ENCODE assay signal across 8 cellular contexts in the genomic region with DNA sequence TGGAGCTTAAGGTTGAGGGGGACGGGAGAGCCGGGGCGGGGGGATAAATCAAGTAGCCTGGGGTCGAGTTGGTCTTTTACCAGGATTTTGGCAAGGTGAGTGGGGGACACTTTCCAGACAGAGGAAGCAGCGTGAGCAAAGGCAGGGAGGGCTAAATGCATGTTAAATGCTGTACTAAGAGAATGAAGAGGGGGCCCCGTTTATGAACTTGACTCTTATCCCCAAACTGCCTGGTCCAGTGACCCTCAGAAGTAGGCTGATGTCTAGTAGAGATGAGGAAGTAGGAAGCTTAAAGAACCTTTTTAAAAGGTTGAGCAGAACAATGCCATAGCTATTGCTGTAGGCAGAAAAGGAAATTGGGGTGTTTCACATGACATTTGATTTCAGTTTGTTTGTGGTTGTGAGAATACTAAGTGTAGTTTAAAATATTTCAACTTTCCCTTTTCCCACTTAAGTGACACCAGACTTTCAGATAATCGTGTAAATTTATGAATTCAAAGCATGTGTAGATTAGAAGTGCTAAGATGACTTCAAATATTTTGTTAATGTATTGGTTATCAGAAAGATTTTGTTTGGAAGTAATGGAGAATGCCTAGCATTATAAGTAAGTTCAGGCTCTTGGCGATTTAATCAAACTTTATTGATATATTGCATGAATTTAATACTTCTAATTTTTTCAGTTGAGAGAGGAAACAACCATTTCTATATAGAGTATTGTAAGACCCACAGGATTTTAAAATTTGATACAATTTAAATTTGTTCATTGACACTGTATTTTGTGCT. TPM values are rescaled to one million over a fixed set of nuclear protein-coding genes. Genes with fewer than 3 reads are reported as not detected.
DNase-seq lines count a peak whose midpoint lies in the region; ATAC-seq and TF ChIP-seq lines count a peak whose summit lies in the region.

No MANE protein-coding gene starts in this region.

- H3K27me3 Mint-ChIP-seq in natural killer cell treated with Interleukin-12 subunit alpha and Interleukin-12 subunit beta and Interleukin-15 and Interleukin-18, amount 100 ng/mL, for 72 hours: no peaks in the 10 kb centered on the region

- no peaks in the 10 kb centered on the region for H3K9me3 Mint-ChIP-seq in natural killer cell treated with Interleukin-12 subunit alpha and Interleukin-12 subunit beta and Interleukin-15 and Interleukin-18, amount 100 ng/mL, for 72 hours

- H3K36me3 Mint-ChIP-seq in natural killer cell treated with Interleukin-12 subunit alpha and Interleukin-12 subunit beta and Interleukin-15 and Interleukin-18, amount 100 ng/mL, for 72 hours: peaks cover 16% of the 10 kb centered on the region

- H3K27ac Mint-ChIP-seq in natural killer cell treated with Interleukin-12 subunit alpha and Interleukin-12 subunit beta and Interleukin-15 and Interleukin-18, amount 100 ng/mL, for 72 hours: peak overlapping the region; percentile 86 to 97

- DNase-seq in stimulated activated CD4-positive, alpha-beta T cell treated with anti-CD3 and anti-CD28 coated beads, Interleukin-15, amount 100 ng/mL, for 24 hours: peak; percentile 19
- DNase-seq in stimulated activated CD4-positive, alpha-beta T cell treated with anti-CD3 and anti-CD28 coated beads, Interleukin-2, amount 100 ng/mL, for 24 hours: no peak
- DNase-seq in effector CD4-positive, alpha-beta T cell: peak; percentile 7
- DNase-seq in natural killer cell treated with Interleukin-12 subunit alpha and Interleukin-12 subunit beta and Interleukin-15 and Interleukin-18, amount 100 ng/mL, for 72 hours (ENCODE audit: low spot score): no peak
- DNase-seq in NCI-H2196 (lab: John Stamatoyannopoulos, UW; ENCODE audit: unreplicated experiment): no peak

- peak overlapping the region; percentile 87 for H3K4me3 Mint-ChIP-seq in natural killer cell treated with Interleukin-12 subunit alpha and Interleukin-12 subunit beta and Interleukin-15 and Interleukin-18, amount 100 ng/mL, for 72 hours

- peaks cover 29 to 48% of the 10 kb centered on the region in 2 donors for H3K4me1 Mint-ChIP-seq in natural killer cell treated with Interleukin-12 subunit alpha and Interleukin-12 subunit beta and Interleukin-15 and Interleukin-18, amount 100 ng/mL, for 72 hours (ENCODE audit: low read depth in 2 of 2)

- ATAC-seq in HG03097 (IDR thresholded peaks at IDR 0.05; ENCODE audit: low FRiP score, unreplicated experiment) (peak; percentile 24), SK-N-SH treated with all-trans-retinoic acid at 6 μM for 48 hours (peak; percentile 4; the same call in 2 of the 3 replicates), HG03196 (IDR thresholded peaks at IDR 0.05; ENCODE audit: unreplicated experiment) (no peak)
- ATAC-seq in natural killer cell treated with Interleukin-12 subunit alpha and Interleukin-12 subunit beta and Interleukin-15 and Interleukin-18, amount 100 ng/mL, for 72 hours: no peak

TF ChIP-seq in SK-N-SH treated with all-trans-retinoic acid at 6 μM for 48 hours, 23 proteins besides CTCF, POLR2A, EP300 and RAD21 (continues in another document):
- TF ChIP-seq, protein P1, sequence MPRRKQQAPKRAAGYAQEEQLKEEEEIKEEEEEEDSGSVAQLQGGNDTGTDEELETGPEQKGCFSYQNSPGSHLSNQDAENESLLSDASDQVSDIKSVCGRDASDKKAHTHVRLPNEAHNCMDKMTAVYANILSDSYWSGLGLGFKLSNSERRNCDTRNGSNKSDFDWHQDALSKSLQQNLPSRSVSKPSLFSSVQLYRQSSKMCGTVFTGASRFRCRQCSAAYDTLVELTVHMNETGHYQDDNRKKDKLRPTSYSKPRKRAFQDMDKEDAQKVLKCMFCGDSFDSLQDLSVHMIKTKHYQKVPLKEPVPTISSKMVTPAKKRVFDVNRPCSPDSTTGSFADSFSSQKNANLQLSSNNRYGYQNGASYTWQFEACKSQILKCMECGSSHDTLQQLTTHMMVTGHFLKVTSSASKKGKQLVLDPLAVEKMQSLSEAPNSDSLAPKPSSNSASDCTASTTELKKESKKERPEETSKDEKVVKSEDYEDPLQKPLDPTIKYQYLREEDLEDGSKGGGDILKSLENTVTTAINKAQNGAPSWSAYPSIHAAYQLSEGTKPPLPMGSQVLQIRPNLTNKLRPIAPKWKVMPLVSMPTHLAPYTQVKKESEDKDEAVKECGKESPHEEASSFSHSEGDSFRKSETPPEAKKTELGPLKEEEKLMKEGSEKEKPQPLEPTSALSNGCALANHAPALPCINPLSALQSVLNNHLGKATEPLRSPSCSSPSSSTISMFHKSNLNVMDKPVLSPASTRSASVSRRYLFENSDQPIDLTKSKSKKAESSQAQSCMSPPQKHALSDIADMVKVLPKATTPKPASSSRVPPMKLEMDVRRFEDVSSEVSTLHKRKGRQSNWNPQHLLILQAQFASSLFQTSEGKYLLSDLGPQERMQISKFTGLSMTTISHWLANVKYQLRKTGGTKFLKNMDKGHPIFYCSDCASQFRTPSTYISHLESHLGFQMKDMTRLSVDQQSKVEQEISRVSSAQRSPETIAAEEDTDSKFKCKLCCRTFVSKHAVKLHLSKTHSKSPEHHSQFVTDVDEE (CRISPR knock-in tag; IDR thresholded peaks at IDR 0.05): no peak
- no peak for TF ChIP-seq TCF4 (CRISPR knock-in tag; IDR thresholded peaks at IDR 0.05; ENCODE audit: borderline replicate concordance)
- no peak for TF ChIP-seq PPARA (CRISPR knock-in tag; IDR thresholded peaks at IDR 0.05; ENCODE audit: borderline replicate concordance)
- TF ChIP-seq ZNF565 (CRISPR knock-in tag; conservative IDR thresholded peaks at IDR 0.05; ENCODE audit: low read depth): no peak
- no peak for TF ChIP-seq ZC3H10 (CRISPR knock-in tag; IDR thresholded peaks at IDR 0.05)
- no peak for TF ChIP-seq ISL1 (CRISPR knock-in tag; IDR thresholded peaks at IDR 0.05)
- TF ChIP-seq, protein P2, sequence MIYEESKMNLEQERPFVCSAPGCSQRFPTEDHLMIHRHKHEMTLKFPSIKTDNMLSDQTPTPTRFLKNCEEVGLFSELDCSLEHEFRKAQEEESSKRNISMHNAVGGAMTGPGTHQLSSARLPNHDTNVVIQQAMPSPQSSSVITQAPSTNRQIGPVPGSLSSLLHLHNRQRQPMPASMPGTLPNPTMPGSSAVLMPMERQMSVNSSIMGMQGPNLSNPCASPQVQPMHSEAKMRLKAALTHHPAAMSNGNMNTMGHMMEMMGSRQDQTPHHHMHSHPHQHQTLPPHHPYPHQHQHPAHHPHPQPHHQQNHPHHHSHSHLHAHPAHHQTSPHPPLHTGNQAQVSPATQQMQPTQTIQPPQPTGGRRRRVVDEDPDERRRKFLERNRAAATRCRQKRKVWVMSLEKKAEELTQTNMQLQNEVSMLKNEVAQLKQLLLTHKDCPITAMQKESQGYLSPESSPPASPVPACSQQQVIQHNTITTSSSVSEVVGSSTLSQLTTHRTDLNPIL (CRISPR knock-in tag; IDR thresholded peaks at IDR 0.05; ENCODE audit: low read depth): no peak
- TF ChIP-seq, protein P3, sequence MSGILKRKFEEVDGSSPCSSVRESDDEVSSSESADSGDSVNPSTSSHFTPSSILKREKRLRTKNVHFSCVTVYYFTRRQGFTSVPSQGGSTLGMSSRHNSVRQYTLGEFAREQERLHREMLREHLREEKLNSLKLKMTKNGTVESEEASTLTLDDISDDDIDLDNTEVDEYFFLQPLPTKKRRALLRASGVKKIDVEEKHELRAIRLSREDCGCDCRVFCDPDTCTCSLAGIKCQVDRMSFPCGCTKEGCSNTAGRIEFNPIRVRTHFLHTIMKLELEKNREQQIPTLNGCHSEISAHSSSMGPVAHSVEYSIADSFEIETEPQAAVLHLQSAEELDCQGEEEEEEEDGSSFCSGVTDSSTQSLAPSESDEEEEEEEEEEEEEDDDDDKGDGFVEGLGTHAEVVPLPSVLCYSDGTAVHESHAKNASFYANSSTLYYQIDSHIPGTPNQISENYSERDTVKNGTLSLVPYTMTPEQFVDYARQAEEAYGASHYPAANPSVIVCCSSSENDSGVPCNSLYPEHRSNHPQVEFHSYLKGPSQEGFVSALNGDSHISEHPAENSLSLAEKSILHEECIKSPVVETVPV (CRISPR knock-in tag; IDR thresholded peaks at IDR 0.05): no peak
- TF ChIP-seq, protein P4, sequence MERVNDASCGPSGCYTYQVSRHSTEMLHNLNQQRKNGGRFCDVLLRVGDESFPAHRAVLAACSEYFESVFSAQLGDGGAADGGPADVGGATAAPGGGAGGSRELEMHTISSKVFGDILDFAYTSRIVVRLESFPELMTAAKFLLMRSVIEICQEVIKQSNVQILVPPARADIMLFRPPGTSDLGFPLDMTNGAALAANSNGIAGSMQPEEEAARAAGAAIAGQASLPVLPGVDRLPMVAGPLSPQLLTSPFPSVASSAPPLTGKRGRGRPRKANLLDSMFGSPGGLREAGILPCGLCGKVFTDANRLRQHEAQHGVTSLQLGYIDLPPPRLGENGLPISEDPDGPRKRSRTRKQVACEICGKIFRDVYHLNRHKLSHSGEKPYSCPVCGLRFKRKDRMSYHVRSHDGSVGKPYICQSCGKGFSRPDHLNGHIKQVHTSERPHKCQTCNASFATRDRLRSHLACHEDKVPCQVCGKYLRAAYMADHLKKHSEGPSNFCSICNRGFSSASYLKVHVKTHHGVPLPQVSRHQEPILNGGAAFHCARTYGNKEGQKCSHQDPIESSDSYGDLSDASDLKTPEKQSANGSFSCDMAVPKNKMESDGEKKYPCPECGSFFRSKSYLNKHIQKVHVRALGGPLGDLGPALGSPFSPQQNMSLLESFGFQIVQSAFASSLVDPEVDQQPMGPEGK (CRISPR knock-in tag; IDR thresholded peaks at IDR 0.05; ENCODE audit: borderline replicate concordance): no peak
- no peak for TF ChIP-seq TOX (CRISPR knock-in tag; IDR thresholded peaks at IDR 0.05; ENCODE audit: borderline replicate concordance)
- TF ChIP-seq OSR1 (CRISPR knock-in tag; IDR thresholded peaks at IDR 0.05): no peak
- TF ChIP-seq ZNF70 (CRISPR knock-in tag; IDR thresholded peaks at IDR 0.05): no peak
- TF ChIP-seq SNAI2 (CRISPR knock-in tag; IDR thresholded peaks at IDR 0.05): no peak
- no peak for TF ChIP-seq CSDC2 (CRISPR knock-in tag; IDR thresholded peaks at IDR 0.05)
- no peak for TF ChIP-seq ZFP30 (CRISPR knock-in tag; IDR thresholded peaks at IDR 0.05)

RNA-seq across cellular contexts. Expression of a gene that starts 1.8 kb away (rescaled TPM):
- 10 to 100 TPM; 26.7 to 77.0 TPM for total RNA-seq in natural killer cell treated with Interleukin-12 subunit alpha and Interleukin-12 subunit beta and Interleukin-15 and Interleukin-18, amount 100 ng/mL, for 72 hours

Comparison
In these comparisons a context has a peak if more than half of its experiments do, and no peak if none do; other contexts are left out.
1. DNase-seq: peak in stimulated activated CD4-positive, alpha-beta T cell treated with anti-CD3 and anti-CD28 coated beads, Interleukin-15, amount 100 ng/mL, for 24 hours (single experiment) and effector CD4-positive, alpha-beta T cell (single experiment); none in stimulated activated CD4-positive, alpha-beta T cell treated with anti-CD3 and anti-CD28 coated beads, Interleukin-2, amount 100 ng/mL, for 24 hours (0 of 2), natural killer cell treated with Interleukin-12 subunit alpha and Interleukin-12 subunit beta and Interleukin-15 and Interleukin-18, amount 100 ng/mL, for 72 hours (single experiment) and NCI-H2196 (single experiment).
2. ATAC-seq: peak in HG03097 (single experiment) and SK-N-SH treated with all-trans-retinoic acid at 6 μM for 48 hours (single experiment); none in natural killer cell treated with Interleukin-12 subunit alpha and Interleukin-12 subunit beta and Interleukin-15 and Interleukin-18, amount 100 ng/mL, for 72 hours (0 of 2) and HG03196 (single experiment).